ENCODE assay signal across 14 cellular contexts in genomic region chr10:8617792-8618191, GRCh38.
DNase-seq lines count a peak whose midpoint lies in the region; ATAC-seq and TF ChIP-seq lines count a peak whose summit lies in the region.
"Had no signal": no experiment of that assay in that cellular context is flagged by ENCODE, and none has a peak within 500 bp of the region (broad histone marks: within the 10 kb centered on the region; RNA-seq: fewer than 3 reads in every experiment).

No MANE protein-coding gene starts in this region.

- peaks cover 26 to 37% of the 10 kb centered on the region in 2 donors for H3K4me1 Mint-ChIP-seq in stimulated activated naive B cell treated with anti-CD40 and anti-IgM and Interleukin-4, amounts not matched to agents 10 μg/mL and 1 μg/mL and 100 μg/mL, for 72 hours

- POLR2A ChIA-PET in PC-3 (lab: Charles Lee; ENCODE audit: unreplicated experiment): no interaction called here

- H3K27ac ChIP-seq in mammary epithelial cell (ENCODE audit: insufficient read depth, low read depth, low read length) (no peak overlapping the region), breast epithelium (no peak overlapping the region), PC-3 (ENCODE audit: low read length) (peak overlapping the region; percentile 98), thyroid gland (no peak overlapping the region)
- H3K27ac ChIP-seq: 22Rv1, BLaER1 had no signal

- TF ChIP-seq CTCF in mammary epithelial cell (conservative IDR thresholded peaks at IDR 0.05 in 1 of 2, IDR thresholded peaks at IDR 0.05 in 1 of 2; ENCODE audit: extremely low read depth in 1 of 2, insufficient read depth in 1 of 2, low read depth in 1 of 2, low read length in 2 of 2) (no peak), breast epithelium (IDR thresholded peaks at IDR 0.05) (no peak), PC-3 (conservative IDR thresholded peaks at IDR 0.05; ENCODE audit: low read depth, low read length) (no peak), epithelial cell of esophagus (IDR thresholded peaks at IDR 0.05; ENCODE audit: insufficient read depth, low read depth, low read length, missing control alignments) (no peak), thyroid gland (IDR thresholded peaks at IDR 0.05) (no peak)

- no peak overlapping the region for H3K4me3 ChIP-seq in mammary epithelial cell (replicated peaks in 1 of 3; ENCODE audit: insufficient read depth in 1 of 3, low read depth in 2 of 3, low read length in 3 of 3)
- H3K4me3 ChIP-seq in breast epithelium: no peak overlapping the region
- no peak overlapping the region for H3K4me3 ChIP-seq in PC-3 (ENCODE audit: low read length)
- no peak overlapping the region for H3K4me3 ChIP-seq in epithelial cell of esophagus (ENCODE audit: low read length)
- H3K4me3 ChIP-seq in thyroid gland (replicated peaks in 1 of 3): no peak overlapping the region
- H3K4me3 ChIP-seq: BLaER1, HAP-1 had no signal

- H3K36me3 Mint-ChIP-seq in stimulated activated naive B cell treated with anti-CD40 and anti-IgM and Interleukin-4, amounts not matched to agents 10 μg/mL and 1 μg/mL and 100 μg/mL, for 72 hours: no peaks in the 10 kb centered on the region
- H3K36me3 Mint-ChIP-seq: CD8-positive, alpha-beta memory T cell had no signal

- ATAC-seq in PC-3: no peak
- ATAC-seq in stimulated activated naive B cell treated with anti-CD40 and anti-IgM and Interleukin-4, amounts not matched to agents 10 μg/mL and 1 μg/mL and 100 μg/mL, for 72 hours (replicated peaks): no peak

- no peak overlapping the region for H3K4me3 Mint-ChIP-seq in stimulated activated naive B cell treated with anti-CD40 and anti-IgM and Interleukin-4, amounts not matched to agents 10 μg/mL and 1 μg/mL and 100 μg/mL, for 72 hours
- H3K4me3 Mint-ChIP-seq: CD8-positive, alpha-beta memory T cell had no signal

- 95% methylated on average over 2 of the region's 2 CpGs for WGBS in mammary epithelial cell (ENCODE audit: low coverage, missing lambda C conversion rate)
- WGBS in thyroid gland, 2 donors: 92 to 96% methylated on average over 2 of the region's 2 CpGs

- in situ Hi-C loops in mammary epithelial cell (cut with MboI; ENCODE audit: low sequenced_read_pairs in 2 of 2): no loop called here

- intact Hi-C loops in mammary epithelial cell (cut with micrococcal nuclease) (no loop called here), breast epithelium (cut with DNase I; ENCODE audit: low total_unique reads) (no loop called here), PC-3 (cut with micrococcal nuclease) (no loop called here), thyroid gland (cut with DNase I) (no loop called here)

- peaks cover 0 to 6% of the 10 kb centered on the region in 2 donors for H3K27me3 Mint-ChIP-seq in stimulated activated naive B cell treated with anti-CD40 and anti-IgM and Interleukin-4, amounts not matched to agents 10 μg/mL and 1 μg/mL and 100 μg/mL, for 72 hours

- BruUV-seq in mammary epithelial cell (replicated peaks; lab: Mats Ljungman, UMichigan) (no TSS peak), PC-3 (replicated peaks; lab: Mats Ljungman, UMichigan) (no TSS peak)

- peak overlapping the region; percentile 67 for H3K27ac Mint-ChIP-seq in stimulated activated naive B cell treated with anti-CD40 and anti-IgM and Interleukin-4, amounts not matched to agents 10 μg/mL and 1 μg/mL and 100 μg/mL, for 72 hours
- H3K27ac Mint-ChIP-seq: CD8-positive, alpha-beta memory T cell had no signal

- TF ChIP-seq POLR2A in breast epithelium (IDR thresholded peaks at IDR 0.05) (no peak), thyroid gland (IDR thresholded peaks at IDR 0.05) (no peak)

- H3F3A ChIP-seq in PC-3 (ENCODE audit: low read length, unreplicated experiment): no peaks in the 10 kb centered on the region

- H3K4me1 ChIP-seq in mammary epithelial cell (ENCODE audit: insufficient read depth, low read length) (peaks cover 9% of the 10 kb centered on the region), breast epithelium (no peaks in the 10 kb centered on the region), PC-3 (ENCODE audit: insufficient read depth, low read length) (peaks cover 50% of the 10 kb centered on the region), thyroid gland (peaks cover 0 to 3% of the 10 kb centered on the region in 2 donors)
- H3K4me1 ChIP-seq: HAP-1 had no signal

- H3K36me3 ChIP-seq in mammary epithelial cell (ENCODE audit: insufficient read depth, low read length) (no peaks in the 10 kb centered on the region), breast epithelium (no peaks in the 10 kb centered on the region), PC-3 (ENCODE audit: low read depth, low read length) (no peaks in the 10 kb centered on the region), thyroid gland (no peaks in the 10 kb centered on the region)
- H3K36me3 ChIP-seq: BLaER1, HAP-1 had no signal

- H3K79me2 ChIP-seq in mammary epithelial cell (ENCODE audit: insufficient read depth, low read length) (no peaks in the 10 kb centered on the region), PC-3 (ENCODE audit: low read length) (no peaks in the 10 kb centered on the region)

- no peak overlapping the region for H3K4me2 ChIP-seq in mammary epithelial cell (ENCODE audit: insufficient read depth, low read depth, low read length)
- H3K4me2 ChIP-seq in PC-3 (ENCODE audit: low read length): peak overlapping the region; percentile 48
- H3K4me2 ChIP-seq: BLaER1 had no signal

- dilution Hi-C loops in mammary epithelial cell (cut with HindIII; ENCODE audit: low sequenced_read_pairs): no loop called here

- no peaks in the 10 kb centered on the region for H4K20me1 ChIP-seq in mammary epithelial cell (ENCODE audit: insufficient read depth, low read length)
- H4K20me1 ChIP-seq in PC-3 (ENCODE audit: low read length): no peaks in the 10 kb centered on the region
- H4K20me1 ChIP-seq: BLaER1 had no signal

- no peaks in the 10 kb centered on the region for H3K9me2 ChIP-seq in PC-3 (replicated peaks; ENCODE audit: low read length)

- H3K9me3 ChIP-seq in mammary epithelial cell (replicated peaks; ENCODE audit: insufficient read depth, low read length) (no peaks in the 10 kb centered on the region), breast epithelium (no peaks in the 10 kb centered on the region), PC-3 (ENCODE audit: low read length) (no peaks in the 10 kb centered on the region), thyroid gland (no peaks in the 10 kb centered on the region)
- H3K9me3 ChIP-seq: BLaER1, HAP-1 had no signal

- H2AFZ ChIP-seq in mammary epithelial cell (ENCODE audit: low read depth, low read length) (no peak overlapping the region), PC-3 (ENCODE audit: low read length) (no peak overlapping the region)

- CTCF ChIA-PET in mammary epithelial cell (lab: Charles Lee; ENCODE audit: low non-redundant PET) (no interaction called here), PC-3 (lab: Charles Lee) (no interaction called here)

- no peaks in the 10 kb centered on the region for H3K27me3 ChIP-seq in mammary epithelial cell (ENCODE audit: insufficient read depth, low read length)
- H3K27me3 ChIP-seq in breast epithelium: no peaks in the 10 kb centered on the region
- H3K27me3 ChIP-seq in PC-3 (ENCODE audit: low read length): no peaks in the 10 kb centered on the region
- no peaks in the 10 kb centered on the region for H3K27me3 ChIP-seq in thyroid gland
- H3K27me3 ChIP-seq: BLaER1 had no signal

- DNase-seq in mammary epithelial cell (peak; percentile 39), breast epithelium (ENCODE audit: low spot score in 2 of 2) (no peak), PC-3 (peak; percentile 65), epithelial cell of esophagus (ENCODE audit: low read depth) (peak; percentile 44), NCI-H1930 (lab: John Stamatoyannopoulos, UW) (no peak), thyroid gland (no peak)
- no peak for DNase-seq in stimulated activated naive B cell treated with anti-CD40 and anti-IgM and Interleukin-4, amounts not matched to agents 10 μg/mL and 1 μg/mL and 100 μg/mL, for 72 hours
- DNase-seq in activated CD4-positive, CD25-positive, alpha-beta regulatory T cell (lab: John Stamatoyannopoulos, UW): no peak
- DNase-seq: CD8-positive, alpha-beta memory T cell; COR-L47; GF-D8 had no signal

- no peak overlapping the region for H3K9ac ChIP-seq in mammary epithelial cell (ENCODE audit: insufficient read depth, low read length)
- peak overlapping the region; percentile 75 for H3K9ac ChIP-seq in PC-3 (ENCODE audit: low read length)
- H3K9ac ChIP-seq: BLaER1 had no signal

- H3K9me3 Mint-ChIP-seq in stimulated activated naive B cell treated with anti-CD40 and anti-IgM and Interleukin-4, amounts not matched to agents 10 μg/mL and 1 μg/mL and 100 μg/mL, for 72 hours: peaks cover 0 to 5% of the 10 kb centered on the region in 2 donors

Comparison
In these comparisons a context has a peak if more than half of its experiments do, and no peak if none do; other contexts are left out.
1. DNase-seq: peak in mammary epithelial cell (single experiment), PC-3 (single experiment) and epithelial cell of esophagus (single experiment); none in breast epithelium (0 of 2), stimulated activated naive B cell treated with anti-CD40 and anti-IgM and Interleukin-4, amounts not matched to agents 10 μg/mL and 1 μg/mL and 100 μg/mL, for 72 hours (single experiment), NCI-H1930 (0 of 2), activated CD4-positive, CD25-positive, alpha-beta regulatory T cell (0 of 4) and thyroid gland (0 of 2).